ENCODE assay signal across 8 cellular contexts in the genomic region with DNA sequence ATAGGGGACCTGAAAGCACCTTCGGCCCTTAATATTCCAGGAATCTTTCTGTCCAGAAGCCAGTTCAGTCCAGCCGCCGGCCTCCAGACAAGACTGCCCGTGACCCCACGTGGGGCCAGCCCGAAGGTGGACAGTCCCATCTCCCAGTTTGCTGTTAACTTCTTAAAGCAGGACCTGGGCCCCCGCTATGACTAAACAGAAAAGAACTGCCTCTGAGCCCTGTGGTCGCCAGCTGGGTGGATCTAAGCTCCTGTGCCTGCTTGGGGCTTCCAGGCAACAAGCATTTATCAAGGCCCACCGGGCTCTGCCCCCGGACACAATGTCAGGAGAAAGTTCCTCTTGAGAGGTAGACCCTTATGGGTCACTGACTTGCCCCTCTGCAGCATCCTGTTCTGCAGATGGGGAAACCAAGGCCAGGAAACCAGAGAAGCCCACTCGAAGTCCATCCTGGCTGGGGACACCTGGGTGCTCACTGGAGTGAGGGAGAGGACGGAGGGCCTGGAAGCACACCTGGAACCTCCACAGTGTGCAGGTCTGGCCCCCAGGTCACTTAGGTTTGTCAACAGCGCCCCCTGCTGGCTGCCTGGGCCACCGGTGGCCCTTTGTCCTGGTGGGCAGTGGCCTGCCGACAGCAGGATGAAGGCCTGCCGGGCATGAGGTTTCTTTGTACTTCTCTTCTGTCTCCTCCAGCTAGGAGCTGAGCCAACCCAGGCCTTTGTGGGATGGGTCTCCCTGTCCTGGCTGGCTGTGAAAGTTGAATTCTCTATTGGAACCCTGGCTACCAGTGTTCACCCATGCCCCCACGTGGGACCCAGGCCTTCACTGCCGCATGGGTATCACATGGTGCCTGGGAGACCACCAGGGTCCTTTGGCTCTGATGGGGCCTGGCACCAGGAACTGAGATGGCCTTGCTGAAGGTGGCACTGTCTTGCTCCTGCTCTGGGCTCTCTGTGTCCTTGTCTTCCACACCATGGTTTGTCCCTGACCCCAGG.
A peak's percentile ranks its signal among the peaks of the same experiment; 100 is the strongest.
DNase-seq lines count a peak whose midpoint lies in the region; ATAC-seq, FAIRE-seq and TF ChIP-seq lines count a peak whose summit lies in the region.

No MANE protein-coding gene starts in this region.

- DNase-seq in NCI-H1417 (lab: John Stamatoyannopoulos, UW) (peak; percentile 22 to 60 (median 31)), NCI-H1417 treated with DMSO at 0.1 percent for 48 hours (lab: John Stamatoyannopoulos, UW) (no peak), HTR-8/SVneo (ENCODE audit: insufficient read length, low spot score) (peak; percentile 73), SKM-1 treated with dmso at 0.1 percent for 144 hours (lab: John Stamatoyannopoulos, UW; ENCODE audit: unreplicated experiment) (peak; percentile 53), left ventricle myocardium inferior (peak; percentile 79), gastrocnemius medialis (peak; percentile 34 to 57)
- peak; percentile 86 for DNase-seq in activated naive CD8-positive, alpha-beta T cell treated with anti-CD3 and anti-CD28 coated beads, Interleukin-2, amount 10 ng/mL, durations not matched to agents 7 days and 5 days

- H3K27ac ChIP-seq in left ventricle myocardium inferior (replicated peaks): peak overlapping the region; percentile 74
- no peak overlapping the region for H3K27ac ChIP-seq in gastrocnemius medialis

- in situ Hi-C loops in gastrocnemius medialis (cut with MboI; ENCODE audit: low sequenced_read_pairs in 4 of 4): loop anchor here (10.0 to 25.0 kb wide), 7 partner anchors 234 to 1159 kb away; a partner anchor contains a TSS

- H3K4me1 ChIP-seq in left ventricle myocardium inferior: peaks cover 61% of the 10 kb centered on the region
- H3K4me1 ChIP-seq in gastrocnemius medialis: peaks cover 22% of the 10 kb centered on the region in 2 donors

- H3K4me3 Mint-ChIP-seq in activated naive CD8-positive, alpha-beta T cell treated with anti-CD3 and anti-CD28 coated beads, Interleukin-2, amount 10 ng/mL, durations not matched to agents 7 days and 5 days: no peak overlapping the region

- H3K27me3 ChIP-seq in left ventricle myocardium inferior (ENCODE audit: low read depth): no peaks in the 10 kb centered on the region
- H3K27me3 ChIP-seq in gastrocnemius medialis: no peaks in the 10 kb centered on the region

- H3K27ac Mint-ChIP-seq in activated naive CD8-positive, alpha-beta T cell treated with anti-CD3 and anti-CD28 coated beads, Interleukin-2, amount 10 ng/mL, durations not matched to agents 7 days and 5 days: no peak overlapping the region

- H3K4me3 ChIP-seq in left ventricle myocardium inferior: no peak overlapping the region
- H3K4me3 ChIP-seq in gastrocnemius medialis: no peak overlapping the region

- H3K27me3 Mint-ChIP-seq in activated naive CD8-positive, alpha-beta T cell treated with anti-CD3 and anti-CD28 coated beads, Interleukin-2, amount 10 ng/mL, durations not matched to agents 7 days and 5 days: no peaks in the 10 kb centered on the region

- peaks cover 2% of the 10 kb centered on the region for H3K4me1 Mint-ChIP-seq in activated naive CD8-positive, alpha-beta T cell treated with anti-CD3 and anti-CD28 coated beads, Interleukin-2, amount 10 ng/mL, durations not matched to agents 7 days and 5 days

- H3K36me3 Mint-ChIP-seq in activated naive CD8-positive, alpha-beta T cell treated with anti-CD3 and anti-CD28 coated beads, Interleukin-2, amount 10 ng/mL, durations not matched to agents 7 days and 5 days: no peaks in the 10 kb centered on the region

- TF ChIP-seq CTCF in left ventricle myocardium inferior (IDR thresholded peaks at IDR 0.05; ENCODE audit: borderline replicate concordance) (peak; percentile 95), gastrocnemius medialis (IDR thresholded peaks at IDR 0.05 in 4 of 5, conservative IDR thresholded peaks at IDR 0.05 in 1 of 5) (peak; percentile 87 to 96 (median 94))

- FAIRE-seq in HTR-8/SVneo (lab: Jason Lieb, UNC): no peak

- H3K9me3 ChIP-seq in left ventricle myocardium inferior (replicated peaks): no peaks in the 10 kb centered on the region
- H3K9me3 ChIP-seq in gastrocnemius medialis: no peaks in the 10 kb centered on the region

- H3K9me3 Mint-ChIP-seq in activated naive CD8-positive, alpha-beta T cell treated with anti-CD3 and anti-CD28 coated beads, Interleukin-2, amount 10 ng/mL, durations not matched to agents 7 days and 5 days: no peaks in the 10 kb centered on the region

- POLR2A ChIA-PET in activated naive CD8-positive, alpha-beta T cell treated with anti-CD3 and anti-CD28 coated beads, Interleukin-2, amount 10 ng/mL, durations not matched to agents 7 days and 5 days (lab: Charles Lee): interaction anchor here (0.6 kb wide), 1 partner anchor 1148 kb away, joined by 3 read pairs; no protein-coding TSS in a partner anchor

- intact Hi-C loops in left ventricle myocardium inferior (cut with micrococcal nuclease): loop anchor here (10.0 kb wide), 2 partner anchors 342 to 1152 kb away; no protein-coding TSS in a partner anchor
- intact Hi-C loops in gastrocnemius medialis (cut with DNase I; ENCODE audit: low total_unique reads): loop anchor here (5.0 to 10.0 kb wide), 5 partner anchors 82 to 1149 kb away; no protein-coding TSS in a partner anchor

- H3K36me3 ChIP-seq in left ventricle myocardium inferior (peaks cover 16% of the 10 kb centered on the region), gastrocnemius medialis (no peaks in the 10 kb centered on the region)

- no peak for TF ChIP-seq POLR2A in gastrocnemius medialis (IDR thresholded peaks at IDR 0.05)

- peak; percentile 50 for ATAC-seq in activated naive CD8-positive, alpha-beta T cell treated with anti-CD3 and anti-CD28 coated beads, Interleukin-2, amount 10 ng/mL, durations not matched to agents 7 days and 5 days (ENCODE audit: low read depth)
- peak in 1 of 2 donors; percentile 40 for ATAC-seq in gastrocnemius medialis
- no peak for ATAC-seq in GM18909 (IDR thresholded peaks at IDR 0.05; ENCODE audit: poor library complexity, unreplicated experiment)
